Comparison of ENCODE assay signal across 26 cellular contexts in genomic region chr16:22174642-22175041, GRCh38. TPM values are rescaled to one million over a fixed set of nuclear protein-coding genes. Genes with fewer than 3 reads are reported as not detected.
"Had no signal": no experiment of that assay in that cellular context is flagged by ENCODE, and none has a peak within 500 bp of the region (broad histone marks: within the 10 kb centered on the region; RNA-seq: fewer than 3 reads in every experiment).

No MANE protein-coding gene starts in this region.

- H3K4me3 ChIP-seq: breast epithelium, MG63, PC-9 had no signal

- H3K4me1 ChIP-seq: breast epithelium had no signal

- H3K27me3 ChIP-seq: breast epithelium, MG63 had no signal

- ATAC-seq: activated CD8-positive, alpha-beta memory T cell treated with anti-CD3 and anti-CD28 coated beads, Interleukin-2, amount 10 ng/mL, durations not matched to agents 7 days and 5 days; T-cell had no signal

- DNase-seq: activated B cell treated with CpG ODN at 0.5 μM for 24 hours; activated CD4-positive, alpha-beta T cell treated with anti-CD3 and anti-CD28 coated beads for 1 hour; activated CD4-positive, alpha-beta T cell treated with anti-CD3 and anti-CD28 coated beads, Interleukin-2, amount 10 ng/mL, durations not matched to agents 24 days and 14 days; activated CD4-positive, alpha-beta T cell treated with anti-CD3 and anti-CD28 coated beads, Interleukin-2, amount 50 U/mL, for 48 hours; activated CD8-positive, alpha-beta memory T cell treated with anti-CD3 and anti-CD28 coated beads, Interleukin-2, amount 10 ng/mL, durations not matched to agents 7 days and 5 days; activated effector memory CD4-positive, alpha-beta T cell treated with Interleukin-2 at 50 U/mL for 16 hours; activated naive CD4-positive, alpha-beta T cell; activated T-cell treated with anti-CD3 and anti-CD28 coated beads, Interleukin-2, amount 50 U/mL, for 24 hours; aorta; MG63; NCI-H1105 treated with DMSO at 0.1 percent for 48 hours; NCI-H1436 treated with DMSO at 0.1 percent for 48 hours; NCI-H187 treated with DMSO at 0.1 percent for 48 hours; NCI-H2107; NCI-H2227 treated with DMSO at 0.1 percent for 48 hours; NCI-H69; PC-9; SIG-M5; T-cell; T-helper 2 cell; T1000 had no signal

- H3K27ac ChIP-seq: breast epithelium, PC-9 had no signal

- H3K9me3 ChIP-seq: breast epithelium, MG63 had no signal

- FAIRE-seq: TTC549 had no signal

- H3K36me3 ChIP-seq: breast epithelium, MG63 had no signal

RNA-seq across cellular contexts. Expression of gene SDR42E2, which starts 12.3 kb away (rescaled TPM):
- total RNA-seq: activated T-helper 1 cell treated with anti-CD3 and anti-CD28 coated beads, Interleukin-12 subunit alpha, Interleukin-12 subunit beta, Interleukin-2, Interleukin-4 antibody, amounts not matched to agents 30 ng/mL and 10 ng/mL and 1 ng/mL, durations not matched to agents 14 hours and 24 hours and 36 hours; aorta; cerebellum; NCI-H460; PC-9 had no signal
